18 cellular contexts compared by ENCODE assay signal in genomic region chr17:31824771-31825360, GRCh38. TPM values are rescaled to one million over a fixed set of nuclear protein-coding genes. Genes with fewer than 3 reads are reported as not detected.
A peak's percentile ranks its signal among the peaks of the same experiment; 100 is the strongest.
DNase-seq lines count a peak whose midpoint lies in the region; ATAC-seq and TF ChIP-seq lines count a peak whose summit lies in the region.
"Had no signal": no experiment of that assay in that cellular context is flagged by ENCODE, and none has a peak within 500 bp of the region (broad histone marks: within the 10 kb centered on the region; RNA-seq: fewer than 3 reads in every experiment).

No MANE protein-coding gene starts in this region.

- intact Hi-C loops in body of pancreas (cut with DNase I) = no loop called here

- H3K27ac ChIP-seq in SK-N-MC (no peak overlapping the region), body of pancreas (no peak overlapping the region)
- H3K27ac ChIP-seq: A549, SJCRH30 had no signal

- no peaks in the 10 kb centered on the region for H3K27me3 ChIP-seq in body of pancreas
- H3K27me3 ChIP-seq: SJCRH30 had no signal

- H3K4me1 ChIP-seq in body of pancreas = no peaks in the 10 kb centered on the region
- H3K4me1 ChIP-seq: A549, SJCRH30 had no signal

- H3K9me3 ChIP-seq in SK-N-MC (ENCODE audit: low read depth, low read length) (no peaks in the 10 kb centered on the region), body of pancreas (no peaks in the 10 kb centered on the region)
- H3K9me3 ChIP-seq: A549, HAP-1, SJCRH30 had no signal

- TF ChIP-seq CTCF in AG10803 (conservative IDR thresholded peaks at IDR 0.05; ENCODE audit: low read length) (no peak), foreskin fibroblast (IDR thresholded peaks at IDR 0.05; ENCODE audit: low read depth, low read length) (no peak), body of pancreas (IDR thresholded peaks at IDR 0.05) (no peak)

- no peak for ATAC-seq in body of pancreas
- ATAC-seq: A549, PC-3 had no signal

- no peak for TF ChIP-seq POLR2A in body of pancreas (IDR thresholded peaks at IDR 0.05)

- H3K36me3 ChIP-seq in SK-N-MC (ENCODE audit: insufficient read depth, low read length) = no peaks in the 10 kb centered on the region
- no peaks in the 10 kb centered on the region for H3K36me3 ChIP-seq in body of pancreas (replicated peaks in 1 of 2; ENCODE audit: insufficient read depth in 1 of 2, low read depth in 2 of 2)
- H3K36me3 ChIP-seq: HAP-1, SJCRH30 had no signal

- DNase-seq in AG10803 (ENCODE audit: low read depth) (peak; percentile 63), HCEC 1CT (peak; percentile 40), SK-N-MC (ENCODE audit: low read depth, low spot score) (peak; percentile 76), foreskin fibroblast (peak; percentile 45 to 70), body of pancreas (no peak), HT-29 (ENCODE audit: low spot score) (no peak), midbrain (lab: John Stamatoyannopoulos, UW) (no peak), pons (ENCODE audit: low spot score) (no peak)
- DNase-seq: AML-193, COR-L47, KBM-7, NCI-H1436 treated with DMSO at 0.1 percent for 48 hours, NCI-H2029 treated with DMSO at 0.1 percent for 48 hours, NCI-H510A treated with DMSO at 0.1 percent for 48 hours, PC-3, SJCRH30 had no signal

- WGBS in body of pancreas, 2 donors = 72 to 79% methylated on average over 7 of the region's 7 CpGs

- H3K9ac ChIP-seq in SK-N-MC (ENCODE audit: insufficient read length) = no peak overlapping the region

- H3K4me3 ChIP-seq in AG10803 (ENCODE audit: low read length) = no peak overlapping the region
- peak overlapping the region; percentile 34 for H3K4me3 ChIP-seq in SK-N-MC
- no peak overlapping the region for H3K4me3 ChIP-seq in foreskin fibroblast (ENCODE audit: low read depth in 1 of 2, low read length in 2 of 2)
- H3K4me3 ChIP-seq in body of pancreas = no peak overlapping the region
- H3K4me3 ChIP-seq: A549, HAP-1, SJCRH30 had no signal

RNA-seq across cellular contexts. Expression of gene COPRS, which starts 34.2 kb away (rescaled TPM):
- total RNA-seq in body of pancreas = 10 to 100 TPM; 72.2 to 83.8 TPM
- total RNA-seq in HT-29 (2014; rRNA removed; shearing (Covaris generic)) = 137 and 139 TPM in 2 replicates

Comparison
In these comparisons a context has a peak if more than half of its experiments do, and no peak if none do; other contexts are left out.
1. DNase-seq: peak in AG10803 (single experiment), HCEC 1CT (single experiment), SK-N-MC (single experiment) and foreskin fibroblast (2 of 2); none in body of pancreas (0 of 4), HT-29 (single experiment), midbrain (single experiment) and pons (single experiment).